In the genomic region with DNA sequence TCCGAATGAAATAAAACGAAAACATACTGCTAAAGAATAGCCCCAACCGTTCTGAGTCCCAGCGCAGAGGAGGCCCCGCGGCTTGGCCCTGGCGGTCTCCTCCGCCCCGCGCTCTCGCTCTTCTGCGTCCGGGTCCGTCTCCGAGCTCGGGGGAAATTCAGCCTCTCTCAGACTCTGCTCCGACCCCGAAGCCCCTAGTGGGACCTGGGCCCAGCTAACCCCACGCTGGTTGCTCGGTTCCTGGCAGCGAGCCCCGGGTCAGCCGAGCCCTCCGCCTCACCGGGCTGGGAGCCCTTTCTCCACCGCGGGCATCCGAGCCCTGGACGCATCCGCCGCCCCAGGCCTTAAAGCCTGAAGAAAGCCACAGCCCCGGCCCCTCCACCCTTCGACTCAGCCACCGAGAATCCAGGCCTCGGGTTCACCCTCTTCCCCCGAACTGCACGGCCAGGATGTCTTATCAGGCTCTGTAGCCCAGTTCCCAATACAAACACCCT, we compare ENCODE assay signal across 9 cellular contexts. TPM values are rescaled to one million over a fixed set of nuclear protein-coding genes. Genes with fewer than 3 reads are reported as not detected.
DNase-seq lines count a peak whose midpoint lies in the region; ATAC-seq and TF ChIP-seq lines count a peak whose summit lies in the region.
"Had no signal": no experiment of that assay in that cellular context is flagged by ENCODE, and none has a peak within 500 bp of the region (broad histone marks: within the 10 kb centered on the region; RNA-seq: fewer than 3 reads in every experiment).

No MANE protein-coding gene starts in this region.

- intact Hi-C loops in uterus (cut with DNase I; ENCODE audit: low total_unique reads) = no loop called here

- TF ChIP-seq CTCF in cardiac fibroblast (IDR thresholded peaks at IDR 0.05; ENCODE audit: low read depth, low read length) (no peak), uterus (IDR thresholded peaks at IDR 0.05) (no peak)

- H3K36me3 ChIP-seq in muscle layer of colon (ENCODE audit: insufficient read depth, low read length) (no peaks in the 10 kb centered on the region), uterus (no peaks in the 10 kb centered on the region)
- H3K36me3 ChIP-seq: neutrophil had no signal

- H3K36me3 Mint-ChIP-seq in activated naive CD4-positive, alpha-beta T cell treated with anti-CD3 and anti-CD28 coated beads, Interleukin-2, amount 50 U/mL, for 24 hours = peaks cover 6% of the 10 kb centered on the region

- no peak for TF ChIP-seq POLR2A in uterus (IDR thresholded peaks at IDR 0.05)

- H3K4me3 ChIP-seq in cardiac fibroblast (replicated peaks in 1 of 2; ENCODE audit: low read depth in 2 of 2, low read length in 2 of 2) (peak overlapping the region; percentile 65 to 72), muscle layer of colon (ENCODE audit: low read depth in 1 of 2, low read length in 2 of 2) (peak overlapping the region; percentile 8 to 45), uterus (peak overlapping the region; percentile 41 to 45)

- DNase-seq in activated naive CD4-positive, alpha-beta T cell (lab: John Stamatoyannopoulos, UW) = no peak
- peak; percentile 46 to 48 for DNase-seq in cardiac fibroblast (ENCODE audit: low read depth in 2 of 2)
- DNase-seq in uterus = peak in 1 of 2 donors; percentile 20
- no peak for DNase-seq in DMS153 (lab: John Stamatoyannopoulos, UW)

- H3K9ac ChIP-seq in muscle layer of colon (ENCODE audit: low read length) = no peak overlapping the region

- peaks cover 64 to 91% of the 10 kb centered on the region in 2 donors for H3K27me3 ChIP-seq in muscle layer of colon (ENCODE audit: control insufficient read depth in 1 of 2, insufficient read depth in 2 of 2, low read length in 2 of 2)
- H3K27me3 ChIP-seq in uterus = peaks cover 0 to 17% of the 10 kb centered on the region in 2 donors

- ATAC-seq in HG03342 (IDR thresholded peaks at IDR 0.05; ENCODE audit: unreplicated experiment) (no peak), HG03097 (IDR thresholded peaks at IDR 0.05; ENCODE audit: low FRiP score, unreplicated experiment) (no peak)

- peaks cover 41% of the 10 kb centered on the region for H3K4me1 Mint-ChIP-seq in activated naive CD4-positive, alpha-beta T cell treated with anti-CD3 and anti-CD28 coated beads, Interleukin-2, amount 50 U/mL, for 24 hours

- H3K27ac ChIP-seq in muscle layer of colon (ENCODE audit: low read depth, low read length) = no peak overlapping the region
- H3K27ac ChIP-seq in uterus = peak overlapping the region; percentile 83 to 91
- H3K27ac ChIP-seq: neutrophil had no signal

- H3K9me3 ChIP-seq in muscle layer of colon (ENCODE audit: low read length) (peaks cover 4% of the 10 kb centered on the region), uterus (no peaks in the 10 kb centered on the region)
- H3K9me3 ChIP-seq: neutrophil had no signal

- no peak overlapping the region for H3K27ac Mint-ChIP-seq in activated naive CD4-positive, alpha-beta T cell treated with anti-CD3 and anti-CD28 coated beads, Interleukin-2, amount 50 U/mL, for 24 hours

- H3K27me3 Mint-ChIP-seq in activated naive CD4-positive, alpha-beta T cell treated with anti-CD3 and anti-CD28 coated beads, Interleukin-2, amount 50 U/mL, for 24 hours = peaks cover 42% of the 10 kb centered on the region

- H3K4me3 Mint-ChIP-seq in activated naive CD4-positive, alpha-beta T cell treated with anti-CD3 and anti-CD28 coated beads, Interleukin-2, amount 50 U/mL, for 24 hours = peak overlapping the region; percentile 73

- peaks cover 32% of the 10 kb centered on the region for H3K4me1 ChIP-seq in muscle layer of colon (ENCODE audit: insufficient read depth, low read length)
- peaks cover 0 to 7% of the 10 kb centered on the region in 2 donors for H3K4me1 ChIP-seq in uterus

- no peaks in the 10 kb centered on the region for H3K9me3 Mint-ChIP-seq in activated naive CD4-positive, alpha-beta T cell treated with anti-CD3 and anti-CD28 coated beads, Interleukin-2, amount 50 U/mL, for 24 hours

RNA-seq across cellular contexts. Expression of gene TBX2, which starts 1.2 kb away (rescaled TPM):
- total RNA-seq in uterus = 10 to 100 TPM in 3 of 4 donors, under 1 TPM in 1; 0.29 to 40.5 (median 27.4) TPM

RNA-seq across cellular contexts. Expression of gene TBX4, which starts 51.4 kb away (rescaled TPM):
- total RNA-seq in uterus = not detected

Comparison
In these comparisons a context has a peak if more than half of its experiments do, and no peak if none do; other contexts are left out.
1. DNase-seq: peak in cardiac fibroblast (2 of 2); none in activated naive CD4-positive, alpha-beta T cell (0 of 4) and DMS153 (single experiment).
2. Peak in every context shown above with its lines, with median percentiles within 50 percentile points of each other: H3K4me3 ChIP-seq.